8 cellular contexts compared by ENCODE assay signal in the genomic region with DNA sequence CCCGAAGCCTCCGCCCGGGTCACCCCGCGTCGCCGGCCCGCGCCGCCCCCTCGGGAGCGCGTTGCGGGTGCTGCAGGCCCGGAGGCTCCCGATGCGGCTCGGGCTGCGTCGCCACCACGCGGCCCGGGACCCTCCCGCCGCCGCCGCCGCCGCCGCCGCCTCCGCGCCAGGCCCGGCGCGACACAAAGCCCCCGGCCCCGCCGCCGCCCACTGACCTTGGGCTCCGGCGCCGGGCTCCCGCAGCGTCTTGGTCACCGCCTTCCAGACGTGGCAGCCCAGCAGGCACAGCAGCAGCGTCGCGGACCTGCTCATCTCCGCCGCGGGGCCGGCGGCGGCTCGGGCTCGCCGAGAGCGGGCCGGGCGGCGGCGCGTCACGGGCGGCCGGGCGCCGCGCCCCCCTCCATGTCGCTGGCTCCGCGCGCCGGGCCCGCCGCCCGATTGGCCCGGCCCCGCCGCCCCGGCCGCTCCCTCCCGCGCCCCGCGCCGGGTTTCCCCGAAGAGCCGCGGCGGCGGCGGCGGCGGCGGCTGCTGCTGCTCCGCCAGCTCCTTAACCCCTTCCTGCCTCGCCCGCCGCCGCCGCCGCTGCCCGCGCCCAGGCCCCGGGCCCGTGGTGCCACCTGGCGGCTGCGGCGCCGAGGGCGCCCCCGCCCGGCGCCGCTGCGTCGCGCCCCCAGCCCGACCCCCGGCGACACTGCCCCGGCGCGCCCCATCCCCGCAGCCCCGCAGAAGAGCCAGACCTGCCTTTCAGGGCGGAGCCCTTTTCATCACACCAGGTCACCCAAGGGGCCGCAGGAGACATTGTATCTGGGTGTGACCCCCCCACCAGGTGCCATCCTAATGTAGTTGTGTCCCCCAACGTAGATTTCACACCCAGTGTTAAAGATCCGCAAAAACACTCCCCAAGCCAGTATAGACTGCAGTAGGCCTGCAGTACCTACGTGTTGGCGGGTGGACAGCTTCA. TPM values are rescaled to one million over a fixed set of nuclear protein-coding genes. Genes with fewer than 3 reads are reported as not detected.
DNase-seq lines count a peak whose midpoint lies in the region; ATAC-seq and TF ChIP-seq lines count a peak whose summit lies in the region.

Gene FAM171A1, minus strand, starts transcription at position 549 of the 961 bp plus-strand sequence. Its CDS starts 237 bp downstream, at position 312.

- H3K27me3 ChIP-seq in CD4-positive, alpha-beta T cell (ENCODE audit: control insufficient read depth, insufficient read depth, low read length): peaks cover 6% of the 10 kb centered on the region

- no peak within 1 kb of the TSS for H3K27ac ChIP-seq in CD4-positive, alpha-beta T cell (ENCODE audit: low read depth, low read length)

- peak; percentile 79 for ATAC-seq in CD4-positive, alpha-beta T cell (ENCODE audit: poor library complexity)
- ATAC-seq in GM21526 (IDR thresholded peaks at IDR 0.05; ENCODE audit: low FRiP score, unreplicated experiment): peak; percentile 39

- DNase-seq in CD4-positive, alpha-beta T cell: peak; percentile 47 to 71 (median 58)
- DNase-seq in NB4 (ENCODE audit: low read depth) (peak; percentile 42), medulla oblongata (ENCODE audit: extremely low spot score) (peak; percentile 66), HPDE6-E6E7 (ENCODE audit: extremely low spot score) (no peak)
- DNase-seq in activated CD8-positive, alpha-beta memory T cell treated with anti-CD3 and anti-CD28 coated beads for 4 hours (ENCODE audit: low read depth in 2 of 2): peak; percentile 9 to 16
- DNase-seq in effector CD4-positive, alpha-beta T cell: peak; percentile 47
- DNase-seq in stimulated activated CD4-positive, alpha-beta T cell treated with anti-CD3 and anti-CD28 coated beads, TNF-alpha, amount 100 ng/mL, for 4 hours (ENCODE audit: low read depth in 3 of 3): peak; percentile 28 to 45 (median 31)

- POLR2A ChIA-PET in CD4-positive, alpha-beta T cell (lab: Charles Lee): interaction anchor here (0.6 to 0.9 kb wide), 2 partner anchors 201 to 330 kb away, joined by 3 read pairs; no protein-coding TSS in a partner anchor

- H3K4me1 Mint-ChIP-seq in CD4-positive, alpha-beta T cell (ENCODE audit: low read depth): peaks cover 9% of the 10 kb centered on the region

- TF ChIP-seq CTCF in CD4-positive, alpha-beta T cell (IDR thresholded peaks at IDR 0.05): no peak
- no peak for TF ChIP-seq CTCF in NB4 (IDR thresholded peaks at IDR 0.05; ENCODE audit: low read depth, low read length)

- no peak within 1 kb of the TSS for H3K27ac Mint-ChIP-seq in CD4-positive, alpha-beta T cell

- H3K4me3 ChIP-seq in NB4 (ENCODE audit: low read depth, low read length): no peak within 1 kb of the TSS

- H3K36me3 Mint-ChIP-seq in CD4-positive, alpha-beta T cell (ENCODE audit: low read depth): no peaks in the 10 kb centered on the region

- H3K9me3 ChIP-seq in CD4-positive, alpha-beta T cell (ENCODE audit: control insufficient read depth, low read length): no peaks in the 10 kb centered on the region

- no peaks in the 10 kb centered on the region for H3K9me3 Mint-ChIP-seq in CD4-positive, alpha-beta T cell

- CTCF ChIA-PET in CD4-positive, alpha-beta T cell (lab: Charles Lee): interaction anchor here (0.6 kb wide), 1 partner anchor 204 kb away, joined by 3 read pairs; no protein-coding TSS in a partner anchor

- peak within 1 kb of the TSS; percentile 83 for H3K4me3 Mint-ChIP-seq in CD4-positive, alpha-beta T cell

- intact Hi-C loops in CD4-positive, alpha-beta T cell (cut with DNase I, micrococcal nuclease): loop anchor here (2.0 to 10.0 kb wide), 7 partner anchors 159 to 1784 kb away; partner anchors contain the start of genes NMT2 (in 1 of the 2) and PRPF18 (in 1 of the 2)

- peaks cover 10% of the 10 kb centered on the region for H3K27me3 Mint-ChIP-seq in CD4-positive, alpha-beta T cell

- no peak for TF ChIP-seq POLR2A in NB4 (IDR thresholded peaks at IDR 0.05; ENCODE audit: extremely low read depth, insufficient read length)

RNA-seq across cellular contexts. Expression of gene FAM171A1, which starts in this region (rescaled TPM):
- total RNA-seq in CD4-positive, alpha-beta T cell: 1 to 10 TPM; 1.8 to 2.6 TPM
